Comparison of ENCODE assay signal across 12 cellular contexts in genomic region chr12:111035578-111036301, GRCh38. TPM values are rescaled to one million over a fixed set of nuclear protein-coding genes. Genes with fewer than 3 reads are reported as not detected.
DNase-seq lines count a peak whose midpoint lies in the region; ATAC-seq and TF ChIP-seq lines count a peak whose summit lies in the region.
"Had no signal": no experiment of that assay in that cellular context is flagged by ENCODE, and none has a peak within 500 bp of the region (broad histone marks: within the 10 kb centered on the region; RNA-seq: fewer than 3 reads in every experiment).

No MANE protein-coding gene starts in this region.

- no peak overlapping the region for H2AFZ ChIP-seq in hepatocyte

- H3K27me3 ChIP-seq in hepatocyte (peaks cover 83% of the 10 kb centered on the region), left lung (peaks cover 57 to 99% of the 10 kb centered on the region in 2 donors)

- WGBS in hepatocyte (ENCODE audit: low lambda C conversion rate, missing lambda C conversion rate) = 1% methylated on average over 36 of the region's 36 CpGs

- H3K27ac ChIP-seq in SK-N-MC = no peak overlapping the region
- no peak overlapping the region for H3K27ac ChIP-seq in hepatocyte
- no peak overlapping the region for H3K27ac ChIP-seq in left lung

- peaks cover 58 to 63% of the 10 kb centered on the region in 2 donors for H3K27me3 Mint-ChIP-seq in natural killer cell (ENCODE audit: low read depth in 2 of 2)
- peaks cover 46 to 74% of the 10 kb centered on the region in 2 donors for H3K27me3 Mint-ChIP-seq in natural killer cell treated with Interleukin-12 subunit alpha and Interleukin-12 subunit beta and Interleukin-15 and Interleukin-18, amount 100 ng/mL, for 72 hours
- peaks cover 81% of the 10 kb centered on the region for H3K27me3 Mint-ChIP-seq in stimulated activated naive CD8-positive, alpha-beta T cell treated with anti-CD3 and anti-CD28 coated beads, Interleukin-15, amount 100 ng/mL, for 72 hours

- no peaks in the 10 kb centered on the region for H3K9me3 Mint-ChIP-seq in natural killer cell
- no peaks in the 10 kb centered on the region for H3K9me3 Mint-ChIP-seq in natural killer cell treated with Interleukin-12 subunit alpha and Interleukin-12 subunit beta and Interleukin-15 and Interleukin-18, amount 100 ng/mL, for 72 hours
- no peaks in the 10 kb centered on the region for H3K9me3 Mint-ChIP-seq in stimulated activated naive CD8-positive, alpha-beta T cell treated with anti-CD3 and anti-CD28 coated beads, Interleukin-15, amount 100 ng/mL, for 72 hours
- H3K9me3 Mint-ChIP-seq: memory B cell had no signal

- H3K9me3 ChIP-seq in SK-N-MC (ENCODE audit: low read depth, low read length) = no peaks in the 10 kb centered on the region
- no peaks in the 10 kb centered on the region for H3K9me3 ChIP-seq in hepatocyte (ENCODE audit: low read depth)
- H3K9me3 ChIP-seq in left lung = no peaks in the 10 kb centered on the region

- H3K9ac ChIP-seq in SK-N-MC (ENCODE audit: insufficient read length) = no peak overlapping the region

- H3K79me2 ChIP-seq in hepatocyte = no peaks in the 10 kb centered on the region

- H3K4me1 ChIP-seq in hepatocyte (ENCODE audit: insufficient read depth) = peaks cover 8% of the 10 kb centered on the region
- H3K4me1 ChIP-seq in left lung = peaks cover 0 to 13% of the 10 kb centered on the region in 2 donors

- no peaks in the 10 kb centered on the region for H3K36me3 Mint-ChIP-seq in natural killer cell
- no peaks in the 10 kb centered on the region for H3K36me3 Mint-ChIP-seq in natural killer cell treated with Interleukin-12 subunit alpha and Interleukin-12 subunit beta and Interleukin-15 and Interleukin-18, amount 100 ng/mL, for 72 hours

- no peaks in the 10 kb centered on the region for H3K9me2 ChIP-seq in hepatocyte (replicated peaks; ENCODE audit: insufficient read depth)

- intact Hi-C loops in natural killer cell (cut with micrococcal nuclease) (no loop called here), left lung (cut with DNase I) (no loop called here)

- H4K20me1 ChIP-seq in hepatocyte (ENCODE audit: insufficient read depth, poor library complexity, severe bottlenecking) = no peaks in the 10 kb centered on the region

- TF ChIP-seq CTCF in natural killer cell (IDR thresholded peaks at IDR 0.05) (no peak), hepatocyte (IDR thresholded peaks at IDR 0.05; ENCODE audit: poor library complexity) (no peak), left lung (IDR thresholded peaks at IDR 0.05) (no peak)

- peak overlapping the region; percentile 37 for H3K4me3 Mint-ChIP-seq in natural killer cell
- H3K4me3 Mint-ChIP-seq in natural killer cell treated with Interleukin-12 subunit alpha and Interleukin-12 subunit beta and Interleukin-15 and Interleukin-18, amount 100 ng/mL, for 72 hours = no peak overlapping the region
- peak overlapping the region; percentile 80 to 87 for H3K4me3 Mint-ChIP-seq in stimulated activated naive CD8-positive, alpha-beta T cell treated with anti-CD3 and anti-CD28 coated beads, Interleukin-15, amount 100 ng/mL, for 72 hours

- peak overlapping the region; percentile 85 for H3K4me2 ChIP-seq in hepatocyte

- peaks cover 0 to 6% of the 10 kb centered on the region in 2 donors for H3K4me1 Mint-ChIP-seq in natural killer cell
- peaks cover 4 to 9% of the 10 kb centered on the region in 2 donors for H3K4me1 Mint-ChIP-seq in natural killer cell treated with Interleukin-12 subunit alpha and Interleukin-12 subunit beta and Interleukin-15 and Interleukin-18, amount 100 ng/mL, for 72 hours (ENCODE audit: low read depth in 2 of 2)
- peaks cover 26% of the 10 kb centered on the region for H3K4me1 Mint-ChIP-seq in stimulated activated naive CD8-positive, alpha-beta T cell treated with anti-CD3 and anti-CD28 coated beads, Interleukin-15, amount 100 ng/mL, for 72 hours

- DNase-seq in natural killer cell (no peak), SK-N-MC (ENCODE audit: low read depth, low spot score) (no peak), hepatocyte (ENCODE audit: low spot score) (no peak), left lung (no peak), GF-D8 (lab: John Stamatoyannopoulos, UW) (no peak)
- DNase-seq in natural killer cell treated with Interleukin-12 subunit alpha and Interleukin-12 subunit beta and Interleukin-15 and Interleukin-18, amount 100 ng/mL, for 72 hours (ENCODE audit: low spot score) = no peak
- DNase-seq in stimulated activated naive CD8-positive, alpha-beta T cell treated with anti-CD3 and anti-CD28 coated beads, Interleukin-15, amount 100 ng/mL, for 72 hours = no peak
- DNase-seq: NCI-H1048; stimulated activated CD4-positive, alpha-beta T cell treated with anti-CD3 and anti-CD28 coated beads, Interleukin-12 subunit alpha, Interleukin-12 subunit beta, amount 100 ng/mL, for 4 hours; stimulated activated naive CD4-positive, alpha-beta T cell treated with Interleukin-2 at 50 U/mL for 16 hours had no signal

- H3K36me3 ChIP-seq in SK-N-MC (ENCODE audit: insufficient read depth, low read length) (no peaks in the 10 kb centered on the region), hepatocyte (replicated peaks; ENCODE audit: insufficient read depth, low read depth) (no peaks in the 10 kb centered on the region), left lung (no peaks in the 10 kb centered on the region)

- ATAC-seq in natural killer cell (no peak), left lung (no peak), HG03095 (IDR thresholded peaks at IDR 0.05; ENCODE audit: unreplicated experiment) (no peak)
- no peak for ATAC-seq in natural killer cell treated with Interleukin-12 subunit alpha and Interleukin-12 subunit beta and Interleukin-15 and Interleukin-18, amount 100 ng/mL, for 72 hours
- ATAC-seq in stimulated activated naive CD8-positive, alpha-beta T cell treated with anti-CD3 and anti-CD28 coated beads, Interleukin-15, amount 100 ng/mL, for 72 hours = no peak

- H3K4me3 ChIP-seq in SK-N-MC (peak overlapping the region; percentile 92), hepatocyte (no peak overlapping the region), left lung (no peak overlapping the region)

- H3K27ac Mint-ChIP-seq in natural killer cell = no peak overlapping the region
- H3K27ac Mint-ChIP-seq in natural killer cell treated with Interleukin-12 subunit alpha and Interleukin-12 subunit beta and Interleukin-15 and Interleukin-18, amount 100 ng/mL, for 72 hours = no peak overlapping the region
- no peak overlapping the region for H3K27ac Mint-ChIP-seq in stimulated activated naive CD8-positive, alpha-beta T cell treated with anti-CD3 and anti-CD28 coated beads, Interleukin-15, amount 100 ng/mL, for 72 hours
- H3K27ac Mint-ChIP-seq: memory B cell had no signal

RNA-seq across cellular contexts. Expression of gene CUX2, which starts 1.8 kb away (rescaled TPM):
- total RNA-seq in natural killer cell (under 1 TPM in 1 of 3 donors, not detected in 2; 0.08 TPM), hepatocyte (0.17 and 0.76 TPM in 2 replicates), left lung (under 1 TPM; 0.08 to 0.09 TPM)
- not detected for total RNA-seq in natural killer cell treated with Interleukin-12 subunit alpha and Interleukin-12 subunit beta and Interleukin-15 and Interleukin-18, amount 100 ng/mL, for 72 hours
- 0.06 and 0.26 TPM in 2 replicates for polyA plus RNA-seq in hepatocyte
